In genomic region chr2:107263596-107264090, GRCh38 we compare ENCODE assay signal across 20 cellular contexts.
"Had no signal": no experiment of that assay in that cellular context is flagged by ENCODE, and none has a peak within 500 bp of the region (broad histone marks: within the 10 kb centered on the region; RNA-seq: fewer than 3 reads in every experiment).

No MANE protein-coding gene starts in this region.

- H3K27me3 Mint-ChIP-seq: activated CD8-positive, alpha-beta T cell treated with anti-CD3 and anti-CD28 coated beads for 36 hours had no signal

- H3K4me3 Mint-ChIP-seq: activated CD8-positive, alpha-beta T cell treated with anti-CD3 and anti-CD28 coated beads for 36 hours; WTC11 had no signal

- H3K9me3 Mint-ChIP-seq: activated CD8-positive, alpha-beta T cell treated with anti-CD3 and anti-CD28 coated beads for 36 hours; activated naive CD4-positive, alpha-beta T cell treated with anti-CD3 and anti-CD28 coated beads, Interleukin-2, amount 50 U/mL, for 72 hours; WTC11 had no signal

- ATAC-seq: activated CD8-positive, alpha-beta T cell treated with anti-CD3 and anti-CD28 coated beads for 36 hours; activated naive CD4-positive, alpha-beta T cell treated with anti-CD3 and anti-CD28 coated beads, Interleukin-2, amount 50 U/mL, for 72 hours; heart right ventricle; left colon; pancreas; WTC11 had no signal

- H3K27ac Mint-ChIP-seq: activated CD8-positive, alpha-beta T cell treated with anti-CD3 and anti-CD28 coated beads for 36 hours; activated naive CD4-positive, alpha-beta T cell treated with anti-CD3 and anti-CD28 coated beads, Interleukin-2, amount 50 U/mL, for 72 hours; WTC11 had no signal

- H3K4me1 ChIP-seq: heart right ventricle, pancreas, tibial artery, vagina had no signal

- H3K27ac ChIP-seq: cardiac muscle cell, epithelial cell of prostate, heart right ventricle, pancreas, skin epidermis, tibial artery, vagina had no signal

- H3K4me3 ChIP-seq: cardiac muscle cell, heart right ventricle, lung, pancreas, skin epidermis, tibial artery, vagina had no signal

- H3K9me3 ChIP-seq: heart right ventricle, pancreas, tibial artery, vagina had no signal

- DNase-seq: activated CD4-positive, alpha-beta T cell treated with anti-CD3 and anti-CD28 coated beads for 4 hours; activated CD8-positive, alpha-beta memory T cell treated with anti-CD3 and anti-CD28 coated beads, Interleukin-2, amount 50 U/mL, for 4 hours; activated CD8-positive, alpha-beta T cell treated with anti-CD3 and anti-CD28 coated beads for 36 hours; activated effector memory CD4-positive, alpha-beta T cell treated with anti-CD3 and anti-CD28 coated beads, Interleukin-2, amount 50 U/mL, for 16 hours; activated T-cell treated with anti-CD3 and anti-CD28 coated beads, Interleukin-2, amount 50 U/mL, for 48 hours; heart right ventricle; left colon; midbrain; pancreas; stimulated activated CD4-positive, alpha-beta T cell treated with anti-CD3 and anti-CD28 coated beads, Interleukin-15, amount 100 ng/mL, for 24 hours; stimulated activated CD4-positive, alpha-beta T cell treated with anti-CD3 and anti-CD28 coated beads, Interleukin-4, amount 100 ng/mL, for 1 hour; stimulated activated naive CD4-positive, alpha-beta T cell; tibial artery had no signal

- H3K27me3 ChIP-seq: cardiac muscle cell, heart right ventricle, pancreas, tibial artery, vagina had no signal

- H3K36me3 ChIP-seq: cardiac muscle cell, heart right ventricle, pancreas, tibial artery, vagina had no signal

- H3K36me3 Mint-ChIP-seq: activated naive CD4-positive, alpha-beta T cell treated with anti-CD3 and anti-CD28 coated beads, Interleukin-2, amount 50 U/mL, for 72 hours; WTC11 had no signal
